In the genomic region with DNA sequence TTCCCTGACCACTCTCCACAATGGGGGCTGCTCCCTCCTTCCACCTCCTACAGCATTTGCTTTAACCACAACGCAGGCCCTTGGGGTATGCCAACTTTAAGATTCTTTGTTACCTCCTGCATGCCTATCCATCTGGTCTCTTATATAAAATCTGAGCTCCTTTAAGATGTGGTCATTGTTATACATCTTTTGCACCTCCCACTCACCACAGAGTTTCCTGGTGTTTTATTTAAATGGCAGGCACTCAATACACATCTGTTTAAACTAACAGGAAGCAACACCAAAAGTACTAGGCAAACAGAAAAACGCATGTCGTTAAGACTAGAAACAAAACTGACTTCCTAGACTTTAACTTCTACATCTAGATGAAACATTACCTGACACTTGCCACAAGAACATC, we compare ENCODE assay signal across 10 cellular contexts. TPM values are rescaled to one million over a fixed set of nuclear protein-coding genes. Genes with fewer than 3 reads are reported as not detected.
DNase-seq lines count a peak whose midpoint lies in the region; ATAC-seq and TF ChIP-seq lines count a peak whose summit lies in the region.
"Had no signal": no experiment of that assay in that cellular context is flagged by ENCODE, and none has a peak within 500 bp of the region (broad histone marks: within the 10 kb centered on the region; RNA-seq: fewer than 3 reads in every experiment).

No MANE protein-coding gene starts in this region.

- H3K4me1 Mint-ChIP-seq in activated CD8-positive, alpha-beta memory T cell treated with anti-CD3 and anti-CD28 coated beads, Interleukin-2, amount 10 ng/mL, durations not matched to agents 7 days and 5 days = peaks cover 25% of the 10 kb centered on the region
- peaks cover 17% of the 10 kb centered on the region for H3K4me1 Mint-ChIP-seq in type B pancreatic cell (ENCODE audit: unreplicated experiment)

- H3K4me2 ChIP-seq in neuronal stem cell (ENCODE audit: insufficient read depth, low read length, poor library complexity, severe bottlenecking) = no peak overlapping the region

- H3K23ac ChIP-seq in neuronal stem cell (ENCODE audit: low read depth, low read length, poor library complexity) = no peak overlapping the region

- H3K27ac Mint-ChIP-seq in activated CD8-positive, alpha-beta memory T cell treated with anti-CD3 and anti-CD28 coated beads, Interleukin-2, amount 10 ng/mL, durations not matched to agents 7 days and 5 days = peak overlapping the region; percentile 90
- H3K27ac Mint-ChIP-seq in type B pancreatic cell = no peak overlapping the region

- no peak overlapping the region for H2BK12ac ChIP-seq in neuronal stem cell (ENCODE audit: low read length)

- H3K9ac ChIP-seq in neuronal stem cell (ENCODE audit: low read depth, low read length, poor library complexity) = no peak overlapping the region

- H2BK15ac ChIP-seq in neuronal stem cell (ENCODE audit: low read length) = no peak overlapping the region

- H2AK5ac ChIP-seq in neuronal stem cell (ENCODE audit: low read depth, low read length) = no peak overlapping the region

- no peaks in the 10 kb centered on the region for H3K9me3 Mint-ChIP-seq in activated CD8-positive, alpha-beta memory T cell treated with anti-CD3 and anti-CD28 coated beads, Interleukin-2, amount 10 ng/mL, durations not matched to agents 7 days and 5 days (ENCODE audit: low read depth)
- H3K9me3 Mint-ChIP-seq in type B pancreatic cell = peaks cover 17% of the 10 kb centered on the region

- no peak overlapping the region for H4K8ac ChIP-seq in neuronal stem cell (ENCODE audit: low read depth, low read length)

- peaks cover 3% of the 10 kb centered on the region for H3K79me1 ChIP-seq in neuronal stem cell (ENCODE audit: low read depth, low read length)

- peak overlapping the region; percentile 43 for H3K4me3 Mint-ChIP-seq in activated CD8-positive, alpha-beta memory T cell treated with anti-CD3 and anti-CD28 coated beads, Interleukin-2, amount 10 ng/mL, durations not matched to agents 7 days and 5 days
- H3K4me3 Mint-ChIP-seq in type B pancreatic cell = no peak overlapping the region

- CTCF ChIA-PET in activated CD8-positive, alpha-beta memory T cell treated with anti-CD3 and anti-CD28 coated beads, Interleukin-2, amount 10 ng/mL, durations not matched to agents 7 days and 5 days (lab: Charles Lee) = interaction anchor here (0.7 kb wide), 1 partner anchor 596 kb away, joined by 3 read pairs; no protein-coding TSS in a partner anchor

- H3K4me3 ChIP-seq in neuronal stem cell (ENCODE audit: low read length in 2 of 2) = no peak overlapping the region

- H3K27me3 Mint-ChIP-seq in activated CD8-positive, alpha-beta memory T cell treated with anti-CD3 and anti-CD28 coated beads, Interleukin-2, amount 10 ng/mL, durations not matched to agents 7 days and 5 days = no peaks in the 10 kb centered on the region
- H3K27me3 Mint-ChIP-seq in type B pancreatic cell = no peaks in the 10 kb centered on the region

- no peak overlapping the region for H2BK5ac ChIP-seq in neuronal stem cell (ENCODE audit: low read length)

- TF ChIP-seq CTCF in type B pancreatic cell (conservative IDR thresholded peaks at IDR 0.05) = no peak

- H3K36me3 ChIP-seq in neuronal stem cell (replicated peaks in 1 of 2; ENCODE audit: control insufficient read depth in 2 of 2, insufficient read depth in 2 of 2, low read length in 2 of 2) = no peaks in the 10 kb centered on the region
- H3K36me3 ChIP-seq: BE2C had no signal

- no peaks in the 10 kb centered on the region for H3K27me3 ChIP-seq in neuronal stem cell (ENCODE audit: control insufficient read depth in 3 of 3, insufficient read depth in 3 of 3, low read depth in 1 of 3, low read length in 3 of 3)
- H3K27me3 ChIP-seq: BE2C had no signal

- peaks cover 0 to 1% of the 10 kb centered on the region in 2 donors for H3K4me1 ChIP-seq in neuronal stem cell (ENCODE audit: control insufficient read depth in 2 of 2, insufficient read depth in 1 of 2, low read depth in 1 of 2, low read length in 2 of 2)
- H3K4me1 ChIP-seq: BE2C had no signal

- H2BK120ac ChIP-seq in neuronal stem cell (ENCODE audit: low read depth, low read length) = no peak overlapping the region

- no peak overlapping the region for H3K27ac ChIP-seq in neuronal stem cell (replicated peaks; ENCODE audit: low read length)

- no peak overlapping the region for H3K4ac ChIP-seq in neuronal stem cell (ENCODE audit: low read length)

- H4K91ac ChIP-seq in neuronal stem cell (ENCODE audit: low read depth, low read length, poor library complexity) = no peak overlapping the region

- no peak overlapping the region for H2AFZ ChIP-seq in neuronal stem cell (ENCODE audit: low read length)

- no CpG with 5 or more reads among the region's 3 CpGs for WGBS in neuronal stem cell (ENCODE audit: extremely low coverage in 2 of 2, insufficient read length in 2 of 2, insufficient replicate concordance in 1 of 2), 2 donors

- H3K9me3 ChIP-seq in neuronal stem cell (replicated peaks in 1 of 2; ENCODE audit: control insufficient read depth in 2 of 2, insufficient read depth in 1 of 2, low read depth in 1 of 2, low read length in 2 of 2) = peaks cover 0 to 7% of the 10 kb centered on the region in 2 donors
- H3K9me3 ChIP-seq: BE2C had no signal

- no peak overlapping the region for H3K14ac ChIP-seq in neuronal stem cell (ENCODE audit: low read length)

- intact Hi-C loops in head of caudate nucleus (cut with DNase I) = no loop called here

- H3K18ac ChIP-seq in neuronal stem cell (ENCODE audit: low read length) = peak overlapping the region; percentile 13

- ATAC-seq in activated CD8-positive, alpha-beta memory T cell treated with anti-CD3 and anti-CD28 coated beads, Interleukin-2, amount 10 ng/mL, durations not matched to agents 7 days and 5 days = peak; percentile 86
- ATAC-seq in HG02610 (IDR thresholded peaks at IDR 0.05; ENCODE audit: unreplicated experiment) = peak; percentile 49

- H3K36me3 Mint-ChIP-seq in activated CD8-positive, alpha-beta memory T cell treated with anti-CD3 and anti-CD28 coated beads, Interleukin-2, amount 10 ng/mL, durations not matched to agents 7 days and 5 days = peaks cover 35% of the 10 kb centered on the region
- peaks cover 29% of the 10 kb centered on the region for H3K36me3 Mint-ChIP-seq in type B pancreatic cell

- peak; percentile 58 for DNase-seq in activated CD8-positive, alpha-beta memory T cell treated with anti-CD3 and anti-CD28 coated beads, Interleukin-2, amount 10 ng/mL, durations not matched to agents 7 days and 5 days
- DNase-seq in activated CD8-positive, alpha-beta memory T cell treated with anti-CD3 and anti-CD28 coated beads, Interleukin-2, amount 50 U/mL, for 4 hours = no peak
- peak; percentile 42 for DNase-seq in MV-4-11 (lab: John Stamatoyannopoulos, UW)
- no peak for DNase-seq in neuronal stem cell (ENCODE audit: low spot score)
- DNase-seq in head of caudate nucleus = no peak
- no peak for DNase-seq in NCI-H2029 treated with DMSO at 0.1 percent for 48 hours (lab: John Stamatoyannopoulos, UW)
- DNase-seq in type B pancreatic cell (ENCODE audit: extremely low spot score, unreplicated experiment) = no peak
- DNase-seq: BE2C, T1000 had no signal

RNA-seq across cellular contexts. Expression of gene SLC25A13, which starts 36.3 kb away (rescaled TPM):
- 10 to 100 TPM in 1 of 2 experiments, 1 to 10 TPM in 1; 7.9 to 10.4 TPM for total RNA-seq in activated CD8-positive, alpha-beta memory T cell treated with anti-CD3 and anti-CD28 coated beads, Interleukin-2, amount 10 ng/mL, durations not matched to agents 7 days and 5 days
- polyA plus RNA-seq in neuronal stem cell (2013, experiment 1 of 2) = 30.3 TPM
- polyA plus RNA-seq in neuronal stem cell (2013, experiment 2 of 2) = 31.1 TPM
- 46.3 and 55.8 TPM in 2 replicates for total RNA-seq in type B pancreatic cell (ENCODE audit: low replicate concordance)

Comparison
In these comparisons a context has a peak if more than half of its experiments do, and no peak if none do; other contexts are left out.
1. DNase-seq: peak in activated CD8-positive, alpha-beta memory T cell treated with anti-CD3 and anti-CD28 coated beads, Interleukin-2, amount 10 ng/mL, durations not matched to agents 7 days and 5 days (single experiment) and MV-4-11 (single experiment); none in activated CD8-positive, alpha-beta memory T cell treated with anti-CD3 and anti-CD28 coated beads, Interleukin-2, amount 50 U/mL, for 4 hours (single experiment), neuronal stem cell (single experiment), head of caudate nucleus (0 of 42), NCI-H2029 treated with DMSO at 0.1 percent for 48 hours (single experiment) and type B pancreatic cell (single experiment).